In genomic region chr7:7311001-7311400, GRCh38 we compare ENCODE assay signal across 7 cellular contexts.
"Had no signal": no experiment of that assay in that cellular context is flagged by ENCODE, and none has a peak within 500 bp of the region (broad histone marks: within the 10 kb centered on the region; RNA-seq: fewer than 3 reads in every experiment).

No MANE protein-coding gene starts in this region.

- DNase-seq: IMR-90, KBM-7, KG1 had no signal

- FAIRE-seq: HepG2, HTR-8/SVneo, K562 had no signal

- H3K27ac ChIP-seq: HL-60 had no signal

- H3K4me3 ChIP-seq: K562 had no signal

- ATAC-seq: HepG2, K562 had no signal
